In the genomic region with DNA sequence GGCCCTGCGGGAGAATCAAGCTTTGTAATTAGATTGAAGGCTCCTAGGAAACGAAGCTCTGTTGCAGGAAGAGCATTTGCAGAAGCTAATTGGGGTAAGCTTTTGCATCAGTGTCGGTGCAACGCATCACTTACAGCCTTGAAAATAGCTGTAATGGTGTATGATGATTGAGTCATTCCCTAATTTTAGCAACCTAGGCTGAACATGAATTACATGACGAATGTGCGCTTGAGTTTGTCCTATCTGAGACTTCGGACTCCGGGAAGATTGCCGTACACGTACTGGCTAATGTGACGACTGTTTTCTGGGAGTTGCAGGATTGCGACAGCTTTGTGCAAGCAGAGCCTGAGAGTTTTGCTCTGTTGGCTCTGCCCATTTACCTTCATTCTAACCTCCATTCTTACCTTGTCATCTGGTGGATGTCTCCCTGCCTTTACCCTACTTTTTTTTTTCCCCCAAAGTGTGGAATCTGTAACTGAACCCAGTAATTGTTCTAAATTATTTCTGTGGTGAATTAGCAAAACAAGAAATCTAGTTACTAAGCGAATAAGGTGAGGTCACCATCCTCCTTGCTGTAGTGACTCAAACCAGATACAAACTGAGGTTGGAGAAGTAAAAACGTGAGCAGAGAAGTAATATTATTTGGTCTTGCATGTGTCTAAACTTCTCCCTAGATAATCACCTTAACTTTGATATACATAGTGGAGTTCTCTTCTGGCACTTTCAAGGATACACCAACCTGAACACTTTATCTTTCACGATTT, we compare ENCODE assay signal across 1 cellular context.
TF ChIP-seq lines count a peak whose summit lies in the region.

No MANE protein-coding gene starts in this region.

TF ChIP-seq in endothelial cell of umbilical vein, 7 proteins besides CTCF, POLR2A, EP300 and RAD21:
- TF ChIP-seq, protein P1, sequence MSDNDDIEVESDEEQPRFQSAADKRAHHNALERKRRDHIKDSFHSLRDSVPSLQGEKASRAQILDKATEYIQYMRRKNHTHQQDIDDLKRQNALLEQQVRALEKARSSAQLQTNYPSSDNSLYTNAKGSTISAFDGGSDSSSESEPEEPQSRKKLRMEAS (IDR thresholded peaks at IDR 0.05; ENCODE audit: insufficient read depth, insufficient read length) = no peak
- TF ChIP-seq FOS (IDR thresholded peaks at IDR 0.05; ENCODE audit: borderline replicate concordance, insufficient read depth, low read length) (no peak), POLR2AphosphoS5 (IDR thresholded peaks at IDR 0.05; ENCODE audit: insufficient read depth, low read depth, low read length) (no peak), EZH2 (IDR thresholded peaks at IDR 0.05; ENCODE audit: borderline replicate concordance, low read depth, low read length, severe bottlenecking) (no peak), GATA2 (IDR thresholded peaks at IDR 0.05; ENCODE audit: insufficient read depth, insufficient read length, low read depth, low read length) (no peak), JUN (IDR thresholded peaks at IDR 0.05; ENCODE audit: borderline replicate concordance, insufficient read depth, insufficient read length, low read depth) (no peak), MYC (IDR thresholded peaks at IDR 0.05; ENCODE audit: low read depth, low read length) (no peak)
